ENCODE assay signal across 15 cellular contexts in genomic region chr6:6320901-6321300, GRCh38. TPM values are rescaled to one million over a fixed set of nuclear protein-coding genes. Genes with fewer than 3 reads are reported as not detected.
DNase-seq lines count a peak whose midpoint lies in the region; ATAC-seq and TF ChIP-seq lines count a peak whose summit lies in the region.
"Had no signal": no experiment of that assay in that cellular context is flagged by ENCODE, and none has a peak within 500 bp of the region (broad histone marks: within the 10 kb centered on the region; RNA-seq: fewer than 3 reads in every experiment).

No MANE protein-coding gene starts in this region.

- peaks cover 26% of the 10 kb centered on the region for H3K27me3 Mint-ChIP-seq in neural progenitor cell (ENCODE audit: insufficient read depth, low read depth)

- no peaks in the 10 kb centered on the region for H3K9me2 ChIP-seq in SK-N-SH

- no peak for ATAC-seq in HG02623 (IDR thresholded peaks at IDR 0.05; ENCODE audit: unreplicated experiment)

- TF ChIP-seq CTCF in OCI-LY3 (IDR thresholded peaks at IDR 0.05; ENCODE audit: low read depth, low read length) (no peak), neural progenitor cell (IDR thresholded peaks at IDR 0.05) (no peak), vagina (IDR thresholded peaks at IDR 0.05) (no peak), SK-N-SH (IDR thresholded peaks at IDR 0.05) (no peak)

- H3K36me3 Mint-ChIP-seq in neural progenitor cell, result peaks cover 3% of the 10 kb centered on the region

- no peak for TF ChIP-seq POLR2A in vagina (IDR thresholded peaks at IDR 0.05)

- intact Hi-C loops in vagina (cut with DNase I), result loop anchor here (10.0 kb wide), 1 partner anchor 866 kb away; no protein-coding TSS in a partner anchor

- H3K9ac ChIP-seq in OCI-LY3 (ENCODE audit: low read length) (no peak overlapping the region), neural progenitor cell (no peak overlapping the region), SK-N-SH (no peak overlapping the region)

- H2AFZ ChIP-seq in OCI-LY3 (ENCODE audit: low read depth, low read length), result no peak overlapping the region
- H2AFZ ChIP-seq in neural progenitor cell (replicated peaks), result peak overlapping the region; percentile 96
- H2AFZ ChIP-seq in SK-N-SH (ENCODE audit: low read depth), result no peak overlapping the region

- H4K20me1 ChIP-seq in OCI-LY3 (ENCODE audit: insufficient read depth, low read length) (no peaks in the 10 kb centered on the region), neural progenitor cell (ENCODE audit: low read depth) (peaks cover 6% of the 10 kb centered on the region), SK-N-SH (ENCODE audit: insufficient read depth) (no peaks in the 10 kb centered on the region)

- no peaks in the 10 kb centered on the region for H3K79me2 ChIP-seq in OCI-LY3 (ENCODE audit: low read length)
- H3K79me2 ChIP-seq in neural progenitor cell (ENCODE audit: low read depth), result no peaks in the 10 kb centered on the region
- no peaks in the 10 kb centered on the region for H3K79me2 ChIP-seq in SK-N-SH (ENCODE audit: insufficient read depth)

- TF ChIP-seq RAD21 in SK-N-SH (IDR thresholded peaks at IDR 0.05; ENCODE audit: low read length), result no peak

- 2% methylated on average over 4 of the region's 4 CpGs for WGBS in SK-N-SH (ENCODE audit: low lambda C conversion rate)

- H3K4me2 ChIP-seq in OCI-LY3 (ENCODE audit: low read length) (peak overlapping the region; percentile 90), neural progenitor cell (peak overlapping the region; percentile 84), SK-N-SH (no peak overlapping the region)

- peak overlapping the region; percentile 35 for H3K4me3 Mint-ChIP-seq in neural progenitor cell

- H3K27ac ChIP-seq in OCI-LY3 (ENCODE audit: low read length) (no peak overlapping the region), neural progenitor cell (no peak overlapping the region), vagina (no peak overlapping the region), SK-N-SH (ENCODE audit: low read depth in 2 of 2, low read length in 1 of 2) (no peak overlapping the region)
- H3K27ac ChIP-seq: Peyer's patch, right lobe of liver had no signal

- peaks cover 20% of the 10 kb centered on the region for H3F3A ChIP-seq in neural progenitor cell (ENCODE audit: low read depth)
- H3F3A ChIP-seq in SK-N-SH (replicated peaks; ENCODE audit: insufficient read depth), result no peaks in the 10 kb centered on the region

- DNase-seq in Daoy (ENCODE audit: low read depth) (peak; percentile 86), epidermal melanocyte (ENCODE audit: insufficient read length, low spot score) (peak; percentile 37), neural progenitor cell (ENCODE audit: low spot score) (peak; percentile 29), vagina (ENCODE audit: extremely low spot score in 2 of 2) (no peak), SK-N-SH (no peak), NCI-H2107 (lab: John Stamatoyannopoulos, UW) (no peak)
- DNase-seq: activated CD8-positive, alpha-beta memory T cell treated with anti-CD3 and anti-CD28 coated beads for 24 hours; activated naive CD4-positive, alpha-beta T cell treated with Interleukin-2 at 50 U/mL for 16 hours; caudate nucleus; right lobe of liver; T-helper 9 cell had no signal

- CTCF ChIA-PET in SK-N-SH (lab: Yijun Ruan, JAX), result no interaction called here

- H3K4me3 ChIP-seq in OCI-LY3 (ENCODE audit: low read length) (peak overlapping the region; percentile 73; the same call in 1 of the 2 replicates), neural progenitor cell (peak overlapping the region; percentile 49), vagina (no peak overlapping the region), SK-N-SH (ENCODE audit: low read depth in 2 of 2, low read length in 1 of 2) (no peak overlapping the region)
- H3K4me3 ChIP-seq: right lobe of liver had no signal

- no peak overlapping the region for H3K27ac Mint-ChIP-seq in neural progenitor cell

- TF ChIP-seq EP300 in SK-N-SH (IDR thresholded peaks at IDR 0.05; ENCODE audit: borderline replicate concordance in 1 of 2, low read depth in 1 of 2, low read length in 1 of 2), result no peak

- H3K4me1 ChIP-seq in OCI-LY3 (ENCODE audit: low read length) (peaks cover 12% of the 10 kb centered on the region), neural progenitor cell (peaks cover 37% of the 10 kb centered on the region), vagina (no peaks in the 10 kb centered on the region), SK-N-SH (ENCODE audit: control insufficient read depth in 1 of 2, insufficient read depth in 2 of 2, low read depth in 1 of 2, low read length in 1 of 2) (no peaks in the 10 kb centered on the region)
- H3K4me1 ChIP-seq: Peyer's patch, right lobe of liver had no signal

- peaks cover 49% of the 10 kb centered on the region for H3K4me1 Mint-ChIP-seq in neural progenitor cell

- peaks cover 6% of the 10 kb centered on the region for H3K9me3 Mint-ChIP-seq in neural progenitor cell

- peaks cover 31% of the 10 kb centered on the region for H3K27me3 ChIP-seq in OCI-LY3 (ENCODE audit: low read depth, low read length)
- peaks cover 61% of the 10 kb centered on the region for H3K27me3 ChIP-seq in neural progenitor cell
- no peaks in the 10 kb centered on the region for H3K27me3 ChIP-seq in vagina
- H3K27me3 ChIP-seq in SK-N-SH (ENCODE audit: insufficient read depth), result peaks cover 31% of the 10 kb centered on the region
- H3K27me3 ChIP-seq: right lobe of liver had no signal

- H3K36me3 ChIP-seq in OCI-LY3 (replicated peaks; ENCODE audit: low read depth, low read length) (no peaks in the 10 kb centered on the region), neural progenitor cell (no peaks in the 10 kb centered on the region), vagina (no peaks in the 10 kb centered on the region), SK-N-SH (replicated peaks in 1 of 2; ENCODE audit: control insufficient read depth in 1 of 2, insufficient read depth in 2 of 2, low read length in 1 of 2) (no peaks in the 10 kb centered on the region)
- H3K36me3 ChIP-seq: Peyer's patch, right lobe of liver had no signal

- no peaks in the 10 kb centered on the region for H3K9me3 ChIP-seq in OCI-LY3 (ENCODE audit: insufficient read depth, low read length)
- H3K9me3 ChIP-seq in neural progenitor cell (ENCODE audit: low read depth), result no peaks in the 10 kb centered on the region
- no peaks in the 10 kb centered on the region for H3K9me3 ChIP-seq in vagina
- H3K9me3 ChIP-seq in SK-N-SH, result no peaks in the 10 kb centered on the region
- H3K9me3 ChIP-seq: heart right ventricle, Peyer's patch, right lobe of liver had no signal

- POLR2A ChIA-PET in SK-N-SH (lab: Yijun Ruan, JAX), result no interaction called here

TF ChIP-seq in SK-N-SH, 30 proteins besides CTCF, POLR2A, EP300 and RAD21:
- TF ChIP-seq POLR2AphosphoS5 (IDR thresholded peaks at IDR 0.05; ENCODE audit: low read depth, low read length), result no peak
- TF ChIP-seq NRF1 (IDR thresholded peaks at IDR 0.05; ENCODE audit: low read depth, low read length), result no peak
- no peak for TF ChIP-seq GATA2 (CRISPR knock-in tag; IDR thresholded peaks at IDR 0.05)
- TF ChIP-seq EZH2phosphoT487 (IDR thresholded peaks at IDR 0.05; ENCODE audit: borderline replicate concordance, low read depth), result no peak
- no peak for TF ChIP-seq NFIC (IDR thresholded peaks at IDR 0.05; ENCODE audit: borderline replicate concordance)

RNA-seq across cellular contexts. Expression of gene F13A1, which starts 0.4 kb away (rescaled TPM):
- 0.06 and 0.12 TPM in 2 replicates for total RNA-seq in Daoy (2014; rRNA removed; shearing (Covaris generic))
- 1.7 and 3.6 TPM in 2 replicates for total RNA-seq in neural progenitor cell (ENCODE audit: low replicate concordance)
- 58.4 TPM for total RNA-seq in vagina
- not detected in 2 replicates for polyA plus RNA-seq in SK-N-SH (2012; rRNA removed)
- not detected in 2 replicates for polyA plus RNA-seq in SK-N-SH (2012; cell fraction: cytosol; rRNA removed)
- polyA plus RNA-seq in SK-N-SH (2012; cell fraction: nucleus; rRNA removed), result not detected in 2 replicates

Comparison
In these comparisons a context has a peak if more than half of its experiments do, and no peak if none do; other contexts are left out.
1. DNase-seq: peak in Daoy (single experiment), epidermal melanocyte (single experiment) and neural progenitor cell (single experiment); none in vagina (0 of 2), SK-N-SH (single experiment) and NCI-H2107 (single experiment).
2. H3K4me3 ChIP-seq: peak in OCI-LY3 (single experiment) and neural progenitor cell (single experiment); none in vagina (0 of 2) and SK-N-SH (0 of 2).
3. RNA of gene F13A1, which starts 0.4 kb away (total RNA-seq): 58.4 TPM in vagina (single experiment); 1.7 to 3.6 TPM in neural progenitor cell and 0.06 to 0.12 TPM in Daoy; every median in the first group is over 10 times any median in the second.